ENCODE assay signal across 8 cellular contexts in the genomic region with DNA sequence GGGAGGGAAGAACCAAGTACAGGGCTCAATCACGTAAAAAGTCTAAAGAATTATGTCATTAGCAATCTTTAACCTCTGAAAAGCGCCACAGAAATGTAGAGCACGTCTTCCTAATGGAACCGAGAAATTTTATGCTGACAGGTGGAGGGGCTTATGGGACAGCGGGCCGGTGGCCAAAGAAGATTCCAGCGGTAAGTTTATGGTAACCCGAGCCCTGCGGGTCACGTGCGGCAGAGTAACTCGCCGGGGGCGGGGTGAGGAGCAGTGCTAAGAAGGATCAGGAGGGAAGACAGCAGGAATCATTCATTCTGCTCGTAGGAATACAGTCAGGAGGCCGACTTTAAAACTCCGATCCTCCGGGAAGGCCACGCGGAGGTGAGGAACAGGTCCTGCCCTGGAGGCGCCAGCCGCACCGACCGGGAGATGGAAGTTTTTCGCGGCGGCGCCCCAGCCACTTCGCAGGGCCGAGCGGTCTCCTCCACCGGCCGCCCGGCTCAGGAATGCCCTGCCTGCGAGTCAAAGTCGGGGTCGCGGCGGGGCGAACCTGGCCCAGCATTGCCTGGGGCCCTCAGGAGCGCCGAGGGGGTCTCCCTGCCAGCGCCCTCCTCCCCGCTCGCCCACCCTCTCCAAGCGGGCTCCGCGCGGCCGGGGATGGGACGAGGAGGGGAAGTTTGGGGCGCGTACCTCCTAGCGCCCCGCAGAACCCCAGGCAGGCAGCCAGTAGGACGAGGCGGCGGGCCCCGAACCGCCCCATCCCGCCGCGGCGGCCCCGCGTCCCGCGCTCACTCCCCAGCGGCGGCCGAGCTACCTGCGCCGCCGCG.
DNase-seq lines count a peak whose midpoint lies in the region; ATAC-seq, FAIRE-seq and TF ChIP-seq lines count a peak whose summit lies in the region.

No MANE protein-coding gene starts in this region.

- no peaks in the 10 kb centered on the region for H3K79me1 ChIP-seq in H1 (ENCODE audit: low read depth, low read length)

- no peak overlapping the region for H3K4ac ChIP-seq in H1 (replicated peaks; ENCODE audit: insufficient read length, low read depth, low read length)

- no peak overlapping the region for H2BK12ac ChIP-seq in H1 (ENCODE audit: low read depth, low read length)

- CTCF ChIA-PET in AG04449 (lab: Yijun Ruan, JAX), result interaction anchor here (0.9 to 1.8 kb wide), 2 partner anchors 21 to 367 kb away, joined by 3 to 5 read pairs; no protein-coding TSS in a partner anchor
- CTCF ChIA-PET in H1 (lab: Charles Lee; ENCODE audit: partially characterized antibody), result interaction anchor here (0.6 to 5.8 kb wide), 5 partner anchors 11 to 398 kb away, joined by 3 to 44 read pairs (median 3); no protein-coding TSS in a partner anchor

- no peak for TF ChIP-seq EP300 in H1 (IDR thresholded peaks at IDR 0.05; ENCODE audit: borderline replicate concordance in 1 of 2, low read depth in 2 of 2, low read length in 2 of 2)

- no peaks in the 10 kb centered on the region for H3K79me2 ChIP-seq in H1 (ENCODE audit: control insufficient read depth in 1 of 2, insufficient read depth in 2 of 2, low read length in 2 of 2)

- H3K4me3 ChIP-seq in AG04449 (ENCODE audit: low read depth, low read length) (peak overlapping the region; percentile 55), H1 (ENCODE audit: extremely low read depth in 1 of 4, insufficient read depth in 2 of 4, low read depth in 3 of 4, low read length in 4 of 4) (peak overlapping the region; percentile 54 to 74 (median 66)), mesodermal cell (ENCODE audit: extremely low read depth, insufficient read depth, low read length, poor library complexity, severe bottlenecking) (peak overlapping the region; percentile 39), upper lobe of right lung (peak overlapping the region; percentile 49)

- DNase-seq in AG04449 (ENCODE audit: low read depth, low spot score) (no peak), NCI-H2171 treated with DMSO at 0.1 percent for 48 hours (lab: John Stamatoyannopoulos, UW) (peak; percentile 43), H1 (ENCODE audit: low read depth in 1 of 2, low spot score in 2 of 2) (peak; percentile 39 to 81), upper lobe of right lung (peak; percentile 69), urothelium cell line (ENCODE audit: low spot score) (no peak), SKM-1 treated with dmso at 0.1 percent for 144 hours (lab: John Stamatoyannopoulos, UW; ENCODE audit: unreplicated experiment) (no peak), GM12891 (ENCODE audit: insufficient read length, low spot score) (no peak)

- no peak overlapping the region for H2BK20ac ChIP-seq in H1 (ENCODE audit: low read length)

- H3K18ac ChIP-seq in H1 (ENCODE audit: extremely low read depth, low read length), result peak overlapping the region; percentile 80; the same call in 1 of the 2 replicates

- H4K8ac ChIP-seq in H1 (ENCODE audit: extremely low read depth, insufficient read depth, low read length), result peak overlapping the region; percentile 81

- TF ChIP-seq RAD21 in H1 (IDR thresholded peaks at IDR 0.05 in 1 of 2, conservative IDR thresholded peaks at IDR 0.05 in 1 of 2; ENCODE audit: low read depth in 2 of 2, low read length in 2 of 2), result no peak

- H2BK15ac ChIP-seq in H1 (ENCODE audit: low read length), result no peak overlapping the region

- POLR2A ChIA-PET in AG04449 (lab: Yijun Ruan, JAX) (no interaction called here), H1 (lab: Charles Lee; ENCODE audit: partially characterized antibody) (interaction anchor here (1.4 kb wide), 1 partner anchor 276 kb away, joined by 4 read pairs; a partner anchor contains a TSS)

- intact Hi-C loops in upper lobe of right lung (cut with DNase I), result no loop called here

- H2AK5ac ChIP-seq in H1 (ENCODE audit: low read depth, low read length), result no peak overlapping the region

- TF ChIP-seq POLR2A in H1 (IDR thresholded peaks at IDR 0.05; ENCODE audit: control extremely low read depth in 1 of 2, low read depth in 2 of 2, low read length in 2 of 2), result peak in 1 of 2 experiments; percentile 44; a peak in 1 of 3 replicates
- no peak for TF ChIP-seq POLR2A in GM12891 (IDR thresholded peaks at IDR 0.05; ENCODE audit: low read depth, low read length)

- whole genome bisulfite sequencing in H1 (ENCODE audit: extremely low coverage in 1 of 2, insufficient coverage in 1 of 2, insufficient read length in 1 of 2, insufficient replicate concordance in 2 of 2, low coverage in 1 of 2, low lambda C conversion rate in 2 of 2, missing lambda C conversion rate in 1 of 2), 2 experiments, result 3% methylated on average over 39 of the region's 75 CpGs; no CpG with 5 or more reads in 1 of the 2 experiments
- 5 to 7% methylated on average over 46 to 55 of the region's 75 CpGs for WGBS in mesodermal cell (ENCODE audit: insufficient coverage in 2 of 2), 2 experiments

- H3K9ac ChIP-seq in H1 (replicated peaks in 1 of 4; ENCODE audit: extremely low read depth in 1 of 4, low read depth in 3 of 4, low read length in 3 of 4), result peak overlapping the region in 2 of 4 experiments; percentile 29 to 52; a peak in 4 of 7 replicates

- H3K56ac ChIP-seq in H1 (replicated peaks; ENCODE audit: insufficient read length, low read depth, low read length), result no peak overlapping the region

- no peak overlapping the region for H3K14ac ChIP-seq in H1 (ENCODE audit: insufficient read length)

- no peak overlapping the region for H4K5ac ChIP-seq in H1 (ENCODE audit: insufficient read length, low read depth, low read length)

- H4K20me1 ChIP-seq in H1 (replicated peaks in 1 of 2; ENCODE audit: control insufficient read depth in 1 of 2, insufficient read depth in 2 of 2, low read length in 2 of 2), result no peaks in the 10 kb centered on the region

- no peak overlapping the region for H2BK120ac ChIP-seq in H1 (replicated peaks; ENCODE audit: low read depth, low read length)

- H3K23ac ChIP-seq in H1 (ENCODE audit: insufficient read length), result no peak overlapping the region

- H3K27ac ChIP-seq in H1 (ENCODE audit: low read depth, low read length), result peak overlapping the region; percentile 27; the same call in 1 of the 2 replicates
- no peak overlapping the region for H3K27ac ChIP-seq in mesodermal cell (ENCODE audit: low read depth, low read length, severe bottlenecking)
- no peak overlapping the region for H3K27ac ChIP-seq in upper lobe of right lung

- peaks cover 0 to 22% (median 13%) of the 10 kb centered on the region in 4 experiments; a peak in 6 of 7 replicates for H3K27me3 ChIP-seq in H1 (replicated peaks in 1 of 4; ENCODE audit: control insufficient read depth in 3 of 4, extremely low read depth in 1 of 4, insufficient read depth in 3 of 4, low read length in 3 of 4)
- H3K27me3 ChIP-seq in upper lobe of right lung, result peaks cover 14% of the 10 kb centered on the region

- peak overlapping the region; percentile 57; the same call in 1 of the 2 replicates for H2BK5ac ChIP-seq in H1 (ENCODE audit: low read depth, low read length)

- TF ChIP-seq CTCF in AG04449 (IDR thresholded peaks at IDR 0.05; ENCODE audit: insufficient read depth, low read length, missing control alignments), result no peak
- no peak for TF ChIP-seq CTCF in H1 (IDR thresholded peaks at IDR 0.05; ENCODE audit: control extremely low read depth in 1 of 3, insufficient read depth in 1 of 3, low read depth in 1 of 3, low read length in 3 of 3)
- TF ChIP-seq CTCF in upper lobe of right lung (IDR thresholded peaks at IDR 0.05), result no peak

- ATAC-seq in upper lobe of right lung, result peak; percentile 71

- H3K23me2 ChIP-seq in H1 (ENCODE audit: low read depth, low read length), result peaks cover 12% of the 10 kb centered on the region

- H3K9me3 ChIP-seq in H1 (ENCODE audit: insufficient read depth in 2 of 2, low read depth in 1 of 2, low read length in 1 of 2) (peaks cover 15 to 16% of the 10 kb centered on the region in 2 experiments), mesodermal cell (ENCODE audit: control insufficient read depth, low read length) (no peaks in the 10 kb centered on the region), upper lobe of right lung (no peaks in the 10 kb centered on the region)

- FAIRE-seq in H1 (lab: Jason Lieb, UNC) (no peak), urothelium cell line (lab: Jason Lieb, UNC) (no peak), GM12891 (lab: Jason Lieb, UNC) (no peak)

- peak overlapping the region; percentile 85 for H2AFZ ChIP-seq in H1 (ENCODE audit: low read length)

- peaks cover 2 to 8% (median 3%) of the 10 kb centered on the region in 4 experiments; a peak in 6 of 7 replicates for H3K4me1 ChIP-seq in H1 (replicated peaks in 1 of 4; ENCODE audit: control insufficient read depth in 3 of 4, insufficient read depth in 4 of 4, low read length in 3 of 4)
- no peaks in the 10 kb centered on the region for H3K4me1 ChIP-seq in mesodermal cell (ENCODE audit: control insufficient read depth, insufficient read depth, low read length, poor library complexity, severe bottlenecking)
- H3K4me1 ChIP-seq in upper lobe of right lung, result no peaks in the 10 kb centered on the region

- H3K36me3 ChIP-seq in H1 (ENCODE audit: control insufficient read depth in 2 of 4, insufficient read depth in 4 of 4, low read length in 3 of 4) (peaks cover 0 to 10% (median 0%) of the 10 kb centered on the region in 4 experiments; a peak in 1 of 8 replicates), mesodermal cell (ENCODE audit: control insufficient read depth, insufficient read depth, low read length) (no peaks in the 10 kb centered on the region), upper lobe of right lung (no peaks in the 10 kb centered on the region)

- peak overlapping the region; percentile 87 for H3K4me2 ChIP-seq in H1 (ENCODE audit: insufficient read depth in 1 of 2, low read depth in 2 of 2, low read length in 2 of 2)

- peak overlapping the region; percentile 10 for H4K91ac ChIP-seq in H1 (replicated peaks; ENCODE audit: insufficient read length, low read length)

TF ChIP-seq in H1, 55 proteins besides CTCF, POLR2A, EP300 and RAD21 (continues in another document):
- TF ChIP-seq RBBP5 (IDR thresholded peaks at IDR 0.05; ENCODE audit: borderline replicate concordance, low read depth, low read length) (no peak), EZH2 (IDR thresholded peaks at IDR 0.05; ENCODE audit: low read depth, low read length, severe bottlenecking) (peak; percentile 38), CEBPB (IDR thresholded peaks at IDR 0.05; ENCODE audit: low read depth, low read length) (no peak), CBX5 (IDR thresholded peaks at IDR 0.05; ENCODE audit: low read depth, low read length) (no peak), POLR2AphosphoS5 (IDR thresholded peaks at IDR 0.05; ENCODE audit: low read depth, low read length) (peak; percentile 50; the same call in 1 of the 2 replicates), YY1 (IDR thresholded peaks at IDR 0.05; ENCODE audit: low read depth, low read length) (no peak)

TF ChIP-seq in GM12891, 5 proteins besides CTCF, POLR2A, EP300 and RAD21:
- TF ChIP-seq PAX5 (IDR thresholded peaks at IDR 0.05; ENCODE audit: insufficient read depth, low read length, severe bottlenecking) (no peak), SPI1 (IDR thresholded peaks at IDR 0.05; ENCODE audit: low read depth, low read length) (no peak), POLR2AphosphoS5 (IDR thresholded peaks at IDR 0.05; ENCODE audit: low read depth, low read length) (no peak), TAF1 (IDR thresholded peaks at IDR 0.05; ENCODE audit: low read depth, low read length) (no peak), POU2F2 (IDR thresholded peaks at IDR 0.05; ENCODE audit: low read depth, low read length) (no peak)
TF ChIP-seq in GM12891: peak in this region for 0.

Comparison
In these comparisons a context has a peak if more than half of its experiments do, and no peak if none do; other contexts are left out.
1. DNase-seq: peak in NCI-H2171 treated with DMSO at 0.1 percent for 48 hours (single experiment), H1 (2 of 2) and upper lobe of right lung (single experiment); none in AG04449 (single experiment), urothelium cell line (single experiment), SKM-1 treated with dmso at 0.1 percent for 144 hours (single experiment) and GM12891 (single experiment).
2. Peak in every context shown above with its lines, with median percentiles within 50 percentile points of each other: H3K4me3 ChIP-seq.